ENCODE assay signal across 8 cellular contexts in the genomic region with DNA sequence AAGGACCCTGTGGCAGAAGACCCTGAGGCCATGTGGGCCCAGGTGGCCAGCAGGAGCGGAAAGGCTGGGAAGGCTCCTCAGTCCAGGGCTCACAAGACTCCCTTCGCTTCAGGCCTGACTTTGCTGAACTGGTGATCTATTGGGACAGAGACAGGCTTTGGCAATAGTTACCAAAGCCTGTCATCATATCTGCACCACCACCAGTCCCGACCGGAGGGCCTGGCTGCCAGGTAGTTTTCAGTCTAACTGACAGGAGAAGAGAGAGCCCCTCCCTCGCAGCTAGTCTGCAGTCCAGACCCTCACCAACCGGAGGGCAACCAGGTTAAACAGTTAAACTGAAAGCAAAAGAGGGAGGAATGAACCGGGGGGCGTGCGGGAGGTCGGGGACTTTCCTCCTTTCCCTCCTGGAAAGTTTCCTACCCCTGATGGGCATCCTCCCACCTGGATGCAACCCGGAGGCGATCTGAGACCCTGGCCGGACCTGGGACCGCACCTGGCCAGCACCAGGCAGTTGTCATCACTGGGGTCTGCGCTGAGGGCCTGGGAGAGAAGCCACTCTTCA. TPM values are rescaled to one million over a fixed set of nuclear protein-coding genes. Genes with fewer than 3 reads are reported as not detected.
DNase-seq lines count a peak whose midpoint lies in the region; ATAC-seq and TF ChIP-seq lines count a peak whose summit lies in the region.

No MANE protein-coding gene starts in this region.

- H3K27ac Mint-ChIP-seq in effector memory CD8-positive, alpha-beta T cell = peak overlapping the region; percentile 93 to 98

- H3K4me1 Mint-ChIP-seq in effector memory CD8-positive, alpha-beta T cell (ENCODE audit: low read depth in 2 of 2) = peaks cover 36 to 53% of the 10 kb centered on the region in 2 donors

- peak overlapping the region; percentile 96 for H3K4me3 Mint-ChIP-seq in effector memory CD8-positive, alpha-beta T cell

- TF ChIP-seq POLR2A in tibial nerve (IDR thresholded peaks at IDR 0.05) = no peak

- H3K36me3 Mint-ChIP-seq in effector memory CD8-positive, alpha-beta T cell (ENCODE audit: insufficient read depth) = peaks cover 34% of the 10 kb centered on the region

- peak overlapping the region; percentile 70 for H3K9ac ChIP-seq in HUES6 (ENCODE audit: low read length)

- peak; percentile 3 for ATAC-seq in effector memory CD8-positive, alpha-beta T cell (replicated peaks)

- no peaks in the 10 kb centered on the region for H3K27me3 Mint-ChIP-seq in effector memory CD8-positive, alpha-beta T cell

- H3K27me3 ChIP-seq in HUES6 (ENCODE audit: control insufficient read depth, insufficient read depth, low read length) (no peaks in the 10 kb centered on the region), mononuclear cell (ENCODE audit: insufficient read depth, low read length) (no peaks in the 10 kb centered on the region), tibial nerve (no peaks in the 10 kb centered on the region)

- no peaks in the 10 kb centered on the region for H3K36me3 ChIP-seq in HUES6 (ENCODE audit: control insufficient read depth, insufficient read depth, low read length)
- H3K36me3 ChIP-seq in tibial nerve = no peaks in the 10 kb centered on the region

- TF ChIP-seq CTCF in GM12875 (IDR thresholded peaks at IDR 0.05; ENCODE audit: borderline replicate concordance, insufficient read depth, low read depth, low read length) (no peak), tibial nerve (IDR thresholded peaks at IDR 0.05) (no peak)

- DNase-seq in 8988T (peak; percentile 10), tibial nerve (ENCODE audit: low spot score in 2 of 2) (peak in 1 of 2 donors; percentile 26), ureter (ENCODE audit: low spot score) (no peak)
- DNase-seq in activated CD4-positive, CD25-positive, alpha-beta regulatory T cell treated with anti-CD3 and anti-CD28 coated beads, Interleukin-2, amount 50 U/mL, for 72 hours = peak; percentile 47
- DNase-seq in effector memory CD8-positive, alpha-beta T cell = peak in 1 of 3 experiments; percentile 31

- H3K4me3 ChIP-seq in GM12875 (ENCODE audit: low read depth, low read length) (peak overlapping the region; percentile 75), HUES6 (ENCODE audit: low read depth, low read length) (peak overlapping the region; percentile 85), mononuclear cell (ENCODE audit: low read length) (peak overlapping the region; percentile 95), tibial nerve (peak overlapping the region; percentile 56 to 96 (median 88))

- H3K9me3 Mint-ChIP-seq in effector memory CD8-positive, alpha-beta T cell = no peaks in the 10 kb centered on the region

- H3K4me1 ChIP-seq in HUES6 (ENCODE audit: control insufficient read depth, insufficient read depth, low read length) = peaks cover 10% of the 10 kb centered on the region
- peaks cover 63% of the 10 kb centered on the region for H3K4me1 ChIP-seq in mononuclear cell (ENCODE audit: insufficient read depth, low read length)
- H3K4me1 ChIP-seq in tibial nerve = peaks cover 0 to 11% (median 2%) of the 10 kb centered on the region in 4 donors

- 10 to 16% methylated on average over 15 of the region's 15 CpGs for WGBS in tibial nerve, 2 donors

- H3K27ac ChIP-seq in HUES6 (ENCODE audit: low read depth, low read length) (no peak overlapping the region), tibial nerve (peak overlapping the region; percentile 57 to 89 (median 85))

- H3K9me3 ChIP-seq in HUES6 (ENCODE audit: control insufficient read depth, insufficient read depth, low read depth, low read length) = no peaks in the 10 kb centered on the region
- no peaks in the 10 kb centered on the region for H3K9me3 ChIP-seq in mononuclear cell (ENCODE audit: low read depth, low read length)
- H3K9me3 ChIP-seq in tibial nerve = no peaks in the 10 kb centered on the region

- TF ChIP-seq EP300 in tibial nerve (IDR thresholded peaks at IDR 0.05) = peak in 1 of 2 donors; percentile 12

RNA-seq across cellular contexts. Expression of a gene that starts 0.5 kb away (rescaled TPM):
- 16.5 TPM for total RNA-seq in mononuclear cell
- 10 to 100 TPM in 1 of 4 donors, 1 to 10 TPM in 3; 6.5 to 14.9 (median 8.3) TPM for total RNA-seq in tibial nerve
- total RNA-seq in ureter = 29.0 TPM

RNA-seq across cellular contexts. Expression of a gene that starts 29.8 kb away (rescaled TPM):
- total RNA-seq in mononuclear cell (8.9 TPM), tibial nerve (10 to 100 TPM in 3 of 4 donors, 1 to 10 TPM in 1; 7.9 to 35.8 (median 16.5) TPM), ureter (9.9 TPM)

RNA-seq across cellular contexts. Expression of a gene that starts 29.9 kb away (rescaled TPM):
- total RNA-seq in mononuclear cell (22.7 TPM), tibial nerve (10 to 100 TPM in 3 of 4 donors, 1 to 10 TPM in 1; 4.0 to 16.1 (median 13.8) TPM), ureter (23.0 TPM)
